Comparison of ENCODE assay signal across 13 cellular contexts in the genomic region with DNA sequence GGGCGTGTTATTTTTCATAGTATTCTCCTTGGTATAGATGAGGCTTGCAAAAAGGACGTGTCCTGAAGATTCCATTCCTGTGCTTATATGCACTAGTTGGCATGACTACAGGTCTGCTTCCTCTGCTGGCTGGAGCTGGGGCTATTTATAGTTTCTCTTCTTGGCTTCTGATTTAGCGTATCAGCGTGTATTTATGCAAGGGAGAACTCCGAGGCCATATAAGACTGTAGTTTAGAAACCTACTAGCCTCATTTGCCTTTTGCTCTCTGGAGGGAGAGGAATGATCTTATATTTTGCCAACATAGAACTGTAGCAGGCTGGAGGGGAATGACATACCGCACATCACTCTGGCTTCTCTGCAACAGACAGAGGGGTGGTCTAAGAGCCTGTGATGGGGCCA. TPM values are rescaled to one million over a fixed set of nuclear protein-coding genes. Genes with fewer than 3 reads are reported as not detected.
A peak's percentile ranks its signal among the peaks of the same experiment; 100 is the strongest.
DNase-seq lines count a peak whose midpoint lies in the region; ATAC-seq and TF ChIP-seq lines count a peak whose summit lies in the region.
"Had no signal": no experiment of that assay in that cellular context is flagged by ENCODE, and none has a peak within 500 bp of the region (broad histone marks: within the 10 kb centered on the region; RNA-seq: fewer than 3 reads in every experiment).

No MANE protein-coding gene starts in this region.

- H3K36me3 Mint-ChIP-seq in stimulated activated memory B cell treated with anti-CD40 and anti-IgM and Interleukin-4, amounts not matched to agents 10 μg/mL and 1 μg/mL and 100 μg/mL, for 72 hours, result no peaks in the 10 kb centered on the region
- H3K36me3 Mint-ChIP-seq: stimulated activated effector memory CD8-positive, alpha-beta T cell treated with anti-CD3 and anti-CD28 coated beads, Interleukin-12 subunit alpha, Interleukin-12 subunit beta, amount 100 ng/mL, for 72 hours had no signal

- WGBS in body of pancreas, 2 donors, result 19 to 22% methylated on average over 6 of the region's 6 CpGs
- WGBS in prostate gland, result 14% methylated on average over 6 of the region's 6 CpGs

- H3K27me3 ChIP-seq in body of pancreas, result no peaks in the 10 kb centered on the region
- no peaks in the 10 kb centered on the region for H3K27me3 ChIP-seq in prostate gland (replicated peaks; ENCODE audit: insufficient read depth)

- intact Hi-C loops in body of pancreas (cut with DNase I), result no loop called here
- intact Hi-C loops in left cardiac atrium (cut with DNase I), result no loop called here
- intact Hi-C loops in prostate gland (cut with DNase I), result loop anchor here (5.0 kb wide), 1 partner anchor 38 kb away; a partner anchor contains a TSS

- H3K27ac ChIP-seq in body of pancreas (peak overlapping the region in 3 of 4 donors; percentile 27 to 41 (median 31)), prostate gland (peak overlapping the region; percentile 64 to 67)

- ATAC-seq in body of pancreas, result peak; percentile 89
- peak; percentile 94 to 96 for ATAC-seq in left cardiac atrium
- no peak for ATAC-seq in GM18873 (IDR thresholded peaks at IDR 0.05; ENCODE audit: low FRiP score, unreplicated experiment)
- ATAC-seq in stimulated activated memory B cell treated with anti-CD40 and anti-IgM and Interleukin-4, amounts not matched to agents 10 μg/mL and 1 μg/mL and 100 μg/mL, for 72 hours, result no peak
- ATAC-seq: activated CD4-positive, alpha-beta T cell treated with anti-CD3 and anti-CD28 coated beads for 36 hours; stimulated activated effector memory CD8-positive, alpha-beta T cell treated with anti-CD3 and anti-CD28 coated beads, Interleukin-12 subunit alpha, Interleukin-12 subunit beta, amount 100 ng/mL, for 72 hours had no signal

- H3K9me3 ChIP-seq in body of pancreas (no peaks in the 10 kb centered on the region), prostate gland (no peaks in the 10 kb centered on the region)

- H3K4me3 Mint-ChIP-seq in stimulated activated memory B cell treated with anti-CD40 and anti-IgM and Interleukin-4, amounts not matched to agents 10 μg/mL and 1 μg/mL and 100 μg/mL, for 72 hours, result no peak overlapping the region
- H3K4me3 Mint-ChIP-seq: activated CD4-positive, alpha-beta T cell treated with anti-CD3 and anti-CD28 coated beads for 36 hours; activated naive CD8-positive, alpha-beta T cell; stimulated activated effector memory CD8-positive, alpha-beta T cell treated with anti-CD3 and anti-CD28 coated beads, Interleukin-12 subunit alpha, Interleukin-12 subunit beta, amount 100 ng/mL, for 72 hours had no signal

- TF ChIP-seq CTCF in body of pancreas (IDR thresholded peaks at IDR 0.05) (no peak), prostate gland (IDR thresholded peaks at IDR 0.05) (no peak)

- H3K4me3 ChIP-seq in body of pancreas, result no peak overlapping the region
- H3K4me3 ChIP-seq in prostate gland, result no peak overlapping the region

- H3K4me1 ChIP-seq in body of pancreas (peaks cover 24% of the 10 kb centered on the region), prostate gland (replicated peaks) (peaks cover 9% of the 10 kb centered on the region)

- H3K27ac Mint-ChIP-seq in stimulated activated memory B cell treated with anti-CD40 and anti-IgM and Interleukin-4, amounts not matched to agents 10 μg/mL and 1 μg/mL and 100 μg/mL, for 72 hours, result no peak overlapping the region
- H3K27ac Mint-ChIP-seq: activated CD4-positive, alpha-beta T cell treated with anti-CD3 and anti-CD28 coated beads for 36 hours; activated naive CD8-positive, alpha-beta T cell; stimulated activated effector memory CD8-positive, alpha-beta T cell treated with anti-CD3 and anti-CD28 coated beads, Interleukin-12 subunit alpha, Interleukin-12 subunit beta, amount 100 ng/mL, for 72 hours had no signal

- DNase-seq in EH (ENCODE audit: low read depth) (peak; percentile 50), body of pancreas (peak in 3 of 4 donors; percentile 54 to 66 (median 57)), left cardiac atrium (no peak), prostate gland (ENCODE audit: low spot score) (peak; percentile 38), DMS114 treated with DMSO at 0.1 percent for 48 hours (lab: John Stamatoyannopoulos, UW; ENCODE audit: unreplicated experiment) (no peak), T1000 (lab: John Stamatoyannopoulos, UW) (no peak)
- DNase-seq: activated CD4-positive, alpha-beta T cell treated with anti-CD3 and anti-CD28 coated beads for 36 hours; NCI-H1092; RPMI8226 had no signal

- H3K36me3 ChIP-seq in body of pancreas (replicated peaks in 1 of 2; ENCODE audit: insufficient read depth in 1 of 2, low read depth in 2 of 2), result no peaks in the 10 kb centered on the region
- no peaks in the 10 kb centered on the region for H3K36me3 ChIP-seq in prostate gland

- no peaks in the 10 kb centered on the region for H3K9me3 Mint-ChIP-seq in stimulated activated memory B cell treated with anti-CD40 and anti-IgM and Interleukin-4, amounts not matched to agents 10 μg/mL and 1 μg/mL and 100 μg/mL, for 72 hours
- H3K9me3 Mint-ChIP-seq: stimulated activated effector memory CD8-positive, alpha-beta T cell treated with anti-CD3 and anti-CD28 coated beads, Interleukin-12 subunit alpha, Interleukin-12 subunit beta, amount 100 ng/mL, for 72 hours had no signal

- TF ChIP-seq POLR2A in body of pancreas (IDR thresholded peaks at IDR 0.05) (no peak), prostate gland (IDR thresholded peaks at IDR 0.05) (no peak)

- no peaks in the 10 kb centered on the region for H3K27me3 Mint-ChIP-seq in stimulated activated memory B cell treated with anti-CD40 and anti-IgM and Interleukin-4, amounts not matched to agents 10 μg/mL and 1 μg/mL and 100 μg/mL, for 72 hours

- H3K4me1 Mint-ChIP-seq in stimulated activated memory B cell treated with anti-CD40 and anti-IgM and Interleukin-4, amounts not matched to agents 10 μg/mL and 1 μg/mL and 100 μg/mL, for 72 hours, result no peaks in the 10 kb centered on the region
- H3K4me1 Mint-ChIP-seq: activated CD4-positive, alpha-beta T cell treated with anti-CD3 and anti-CD28 coated beads for 36 hours; stimulated activated effector memory CD8-positive, alpha-beta T cell treated with anti-CD3 and anti-CD28 coated beads, Interleukin-12 subunit alpha, Interleukin-12 subunit beta, amount 100 ng/mL, for 72 hours had no signal

RNA-seq across cellular contexts. Expression of a gene that starts 39.7 kb away (rescaled TPM):
- total RNA-seq in body of pancreas (10 to 100 TPM; 12.5 to 12.7 TPM), left cardiac atrium (10 to 100 TPM; 23.7 to 34.3 TPM), prostate gland (10 to 100 TPM in 1 of 2 donors, 1 to 10 TPM in 1; 5.5 to 17.4 TPM)
- total RNA-seq: activated CD4-positive, alpha-beta T cell treated with anti-CD3 and anti-CD28 coated beads for 36 hours had no signal

Comparison
In these comparisons a context has a peak if more than half of its experiments do, and no peak if none do; other contexts are left out.
1. DNase-seq: peak in EH (single experiment), body of pancreas (3 of 4) and prostate gland (single experiment); none in left cardiac atrium (single experiment), DMS114 treated with DMSO at 0.1 percent for 48 hours (single experiment) and T1000 (single experiment).
2. ATAC-seq: peak in body of pancreas (single experiment) and left cardiac atrium (2 of 2); none in GM18873 (single experiment) and stimulated activated memory B cell treated with anti-CD40 and anti-IgM and Interleukin-4, amounts not matched to agents 10 μg/mL and 1 μg/mL and 100 μg/mL, for 72 hours (single experiment).